18 cellular contexts compared by ENCODE assay signal in the genomic region with DNA sequence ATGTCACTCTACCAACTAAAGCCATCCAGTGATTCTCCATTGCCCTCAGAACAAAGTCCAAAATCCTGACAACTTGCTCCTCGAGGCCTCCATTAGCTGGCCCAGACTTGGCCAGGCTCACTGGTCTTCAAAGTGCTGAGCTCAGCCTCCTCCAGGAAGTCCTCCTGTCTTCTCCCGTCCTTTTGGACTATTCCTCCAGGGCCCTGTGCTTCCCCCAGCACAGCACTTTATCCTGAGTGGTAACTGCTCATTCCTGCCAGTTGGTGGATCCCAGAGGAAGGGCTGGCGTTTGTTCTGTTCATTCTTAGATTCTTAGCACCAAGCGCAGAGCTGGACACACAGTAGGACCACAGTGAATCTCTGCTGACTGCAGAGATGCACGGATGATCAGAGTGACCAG.
DNase-seq lines count a peak whose midpoint lies in the region; ATAC-seq, FAIRE-seq and TF ChIP-seq lines count a peak whose summit lies in the region.
"Had no signal": no experiment of that assay in that cellular context is flagged by ENCODE, and none has a peak within 500 bp of the region (broad histone marks: within the 10 kb centered on the region; RNA-seq: fewer than 3 reads in every experiment).

No MANE protein-coding gene starts in this region.

- FAIRE-seq in H1 (lab: Jason Lieb, UNC), result no peak

- TF ChIP-seq EP300 in H1 (IDR thresholded peaks at IDR 0.05; ENCODE audit: borderline replicate concordance in 1 of 2, low read depth in 2 of 2, low read length in 2 of 2), result no peak

- no peaks in the 10 kb centered on the region for H3K9me3 Mint-ChIP-seq in stimulated activated effector memory CD8-positive, alpha-beta T cell treated with anti-CD3 and anti-CD28 coated beads, Interleukin-12 subunit alpha, Interleukin-12 subunit beta, amount 100 ng/mL, for 72 hours
- H3K9me3 Mint-ChIP-seq: activated naive CD8-positive, alpha-beta T cell treated with anti-CD3 and anti-CD28 coated beads, Interleukin-2, amount 10 ng/mL, durations not matched to agents 7 days and 5 days; activated T-cell treated with anti-CD3 and anti-CD28 coated beads, Interleukin-2, amount 50 U/mL, for 24 hours had no signal

- POLR2A ChIA-PET in AG04449 (lab: Yijun Ruan, JAX) (no interaction called here), H1 (lab: Charles Lee; ENCODE audit: partially characterized antibody) (interaction anchor here (1.0 to 1.1 kb wide), 2 partner anchors 21 to 190 kb away, joined by 3 read pairs; no protein-coding TSS in a partner anchor)

- H3K4me3 Mint-ChIP-seq in stimulated activated effector memory CD8-positive, alpha-beta T cell treated with anti-CD3 and anti-CD28 coated beads, Interleukin-12 subunit alpha, Interleukin-12 subunit beta, amount 100 ng/mL, for 72 hours, result no peak overlapping the region
- H3K4me3 Mint-ChIP-seq: activated naive CD8-positive, alpha-beta T cell treated with anti-CD3 and anti-CD28 coated beads, Interleukin-2, amount 10 ng/mL, durations not matched to agents 7 days and 5 days; activated T-cell treated with anti-CD3 and anti-CD28 coated beads, Interleukin-2, amount 50 U/mL, for 24 hours; naive thymus-derived CD4-positive, alpha-beta T cell had no signal

- no peak overlapping the region for H3K27ac ChIP-seq in H1 (ENCODE audit: low read depth, low read length)
- H3K27ac ChIP-seq in mesendoderm (ENCODE audit: low read depth, low read length), result no peak overlapping the region
- H3K27ac ChIP-seq: epithelial cell of prostate had no signal

- no peak overlapping the region for H4K91ac ChIP-seq in H1 (replicated peaks; ENCODE audit: insufficient read length, low read length)

- no peak overlapping the region for H3K56ac ChIP-seq in H1 (replicated peaks; ENCODE audit: insufficient read length, low read depth, low read length)
- no peak overlapping the region for H3K56ac ChIP-seq in mesendoderm (ENCODE audit: low read length)

- H3K23me2 ChIP-seq in H1 (ENCODE audit: low read depth, low read length), result no peaks in the 10 kb centered on the region

- no peaks in the 10 kb centered on the region for H3K79me1 ChIP-seq in H1 (ENCODE audit: low read depth, low read length)
- no peaks in the 10 kb centered on the region for H3K79me1 ChIP-seq in mesendoderm (ENCODE audit: low read length)

- TF ChIP-seq POLR2A in H1 (IDR thresholded peaks at IDR 0.05; ENCODE audit: control extremely low read depth in 1 of 2, low read depth in 2 of 2, low read length in 2 of 2), result no peak

- H3K9me3 ChIP-seq in NT2/D1 (ENCODE audit: insufficient read depth, low read length) (0 out of 2 replicates have a peak, but pooled peaks cover 3% of the 10 kb centered on the region), H1 (ENCODE audit: insufficient read depth in 2 of 2, low read depth in 1 of 2, low read length in 1 of 2) (no peaks in the 10 kb centered on the region)
- H3K9me3 ChIP-seq: HAP-1 had no signal

- H4K5ac ChIP-seq in H1 (ENCODE audit: insufficient read length, low read depth, low read length), result no peak overlapping the region
- H4K5ac ChIP-seq in mesendoderm (ENCODE audit: low read length), result no peak overlapping the region

- H3K4me2 ChIP-seq in H1 (ENCODE audit: insufficient read depth in 1 of 2, low read depth in 2 of 2, low read length in 2 of 2) (no peak overlapping the region), mesendoderm (ENCODE audit: low read length) (no peak overlapping the region)

- CTCF ChIA-PET in AG04449 (lab: Yijun Ruan, JAX), result interaction anchor here (1.0 to 1.2 kb wide), 2 partner anchors 20 to 172 kb away, joined by 4 read pairs; no protein-coding TSS in a partner anchor
- CTCF ChIA-PET in H1 (lab: Charles Lee; ENCODE audit: partially characterized antibody), result interaction anchor here (0.7 to 4.1 kb wide), 50 partner anchors 9 to 828 kb away, joined by 3 to 21 read pairs (median 4); no protein-coding TSS in a partner anchor

- H3K79me2 ChIP-seq in H1 (ENCODE audit: control insufficient read depth in 1 of 2, insufficient read depth in 2 of 2, low read length in 2 of 2) (no peaks in the 10 kb centered on the region), mesendoderm (ENCODE audit: control insufficient read depth, insufficient read depth, low read length) (no peaks in the 10 kb centered on the region)

- 70% methylated on average over 5 of the region's 5 CpGs; no CpG with 5 or more reads in 1 of the 2 experiments for WGBS in H1 (ENCODE audit: extremely low coverage in 1 of 2, insufficient coverage in 1 of 2, insufficient read length in 1 of 2, insufficient replicate concordance in 2 of 2, low coverage in 1 of 2, low lambda C conversion rate in 2 of 2, missing lambda C conversion rate in 1 of 2), 2 experiments
- no CpG with 5 or more reads among the region's 5 CpGs for WGBS in mesendoderm (ENCODE audit: extremely low coverage, insufficient coverage, low lambda C conversion rate)

- H2AFZ ChIP-seq in H1 (ENCODE audit: low read length), result no peak overlapping the region

- ATAC-seq in stimulated activated effector memory CD8-positive, alpha-beta T cell treated with anti-CD3 and anti-CD28 coated beads, Interleukin-12 subunit alpha, Interleukin-12 subunit beta, amount 100 ng/mL, for 72 hours, result no peak
- no peak for ATAC-seq in GM18519 (IDR thresholded peaks at IDR 0.05; ENCODE audit: low FRiP score, unreplicated experiment)
- ATAC-seq: naive thymus-derived CD4-positive, alpha-beta T cell had no signal

- DNase-seq in AG04449 (ENCODE audit: low read depth, low spot score) (no peak), NT2/D1 (ENCODE audit: low read depth, low spot score) (peak; percentile 39), H1 (ENCODE audit: low read depth in 1 of 2, low spot score in 2 of 2) (peak in 1 of 2 experiments; percentile 45), mesendoderm (peak; percentile 59), superior temporal gyrus (ENCODE audit: extremely low spot score) (no peak), COR-L47 (lab: John Stamatoyannopoulos, UW) (no peak)
- no peak for DNase-seq in stimulated activated effector memory CD8-positive, alpha-beta T cell treated with anti-CD3 and anti-CD28 coated beads, Interleukin-12 subunit alpha, Interleukin-12 subunit beta, amount 100 ng/mL, for 72 hours (ENCODE audit: low spot score in 2 of 2)
- DNase-seq: activated CD4-positive, alpha-beta T cell treated with anti-CD3 and anti-CD28 coated beads, Interleukin-2, amount 50 U/mL, for 1 hour; activated naive CD8-positive, alpha-beta T cell treated with anti-CD3 and anti-CD28 coated beads, Interleukin-2, amount 10 ng/mL, durations not matched to agents 7 days and 5 days; activated T-cell treated with anti-CD3 and anti-CD28 coated beads, Interleukin-2, amount 50 U/mL, for 24 hours; DND-41; naive thymus-derived CD4-positive, alpha-beta T cell; retina; SIG-M5; stimulated activated CD4-positive, alpha-beta T cell treated with anti-CD3 and anti-CD28 coated beads, Interleukin-2, amount 100 ng/mL, for 48 hours had no signal

- H3K4me3 ChIP-seq in AG04449 (ENCODE audit: low read depth, low read length) (no peak overlapping the region), NT2/D1 (ENCODE audit: insufficient read length, low read depth) (no peak overlapping the region), H1 (ENCODE audit: extremely low read depth in 1 of 4, insufficient read depth in 2 of 4, low read depth in 3 of 4, low read length in 4 of 4) (no peak overlapping the region), mesendoderm (ENCODE audit: low read length) (no peak overlapping the region)
- H3K4me3 ChIP-seq: HAP-1 had no signal

- no peak overlapping the region for H2BK12ac ChIP-seq in H1 (ENCODE audit: low read depth, low read length)

- H3K9ac ChIP-seq in NT2/D1 (ENCODE audit: insufficient read length, low read depth) (no peak overlapping the region), H1 (replicated peaks in 1 of 4; ENCODE audit: extremely low read depth in 1 of 4, low read depth in 3 of 4, low read length in 3 of 4) (no peak overlapping the region), mesendoderm (ENCODE audit: low read length) (no peak overlapping the region)

- H3K4me1 Mint-ChIP-seq in stimulated activated effector memory CD8-positive, alpha-beta T cell treated with anti-CD3 and anti-CD28 coated beads, Interleukin-12 subunit alpha, Interleukin-12 subunit beta, amount 100 ng/mL, for 72 hours, result no peaks in the 10 kb centered on the region
- H3K4me1 Mint-ChIP-seq: activated naive CD8-positive, alpha-beta T cell treated with anti-CD3 and anti-CD28 coated beads, Interleukin-2, amount 10 ng/mL, durations not matched to agents 7 days and 5 days had no signal

- no peak overlapping the region for H3K14ac ChIP-seq in H1 (ENCODE audit: insufficient read length)

- no peak overlapping the region for H2BK5ac ChIP-seq in H1 (ENCODE audit: low read depth, low read length)
- H2BK5ac ChIP-seq in mesendoderm (ENCODE audit: low read length), result no peak overlapping the region

- H3K36me3 Mint-ChIP-seq in stimulated activated effector memory CD8-positive, alpha-beta T cell treated with anti-CD3 and anti-CD28 coated beads, Interleukin-12 subunit alpha, Interleukin-12 subunit beta, amount 100 ng/mL, for 72 hours, result no peaks in the 10 kb centered on the region
- H3K36me3 Mint-ChIP-seq: activated naive CD8-positive, alpha-beta T cell treated with anti-CD3 and anti-CD28 coated beads, Interleukin-2, amount 10 ng/mL, durations not matched to agents 7 days and 5 days; naive thymus-derived CD4-positive, alpha-beta T cell had no signal

- H3K4ac ChIP-seq in H1 (replicated peaks; ENCODE audit: insufficient read length, low read depth, low read length) (no peak overlapping the region), mesendoderm (ENCODE audit: low read depth, low read length) (no peak overlapping the region)

- TF ChIP-seq CTCF in AG04449 (IDR thresholded peaks at IDR 0.05; ENCODE audit: insufficient read depth, low read length, missing control alignments) (peak; percentile 8), H1 (IDR thresholded peaks at IDR 0.05; ENCODE audit: control extremely low read depth in 1 of 3, insufficient read depth in 1 of 3, low read depth in 1 of 3, low read length in 3 of 3) (peak; percentile 12 to 57 (median 25); a peak in 3 of 4 replicates)

- H2BK20ac ChIP-seq in H1 (ENCODE audit: low read length), result no peak overlapping the region

- H2AK5ac ChIP-seq in H1 (ENCODE audit: low read depth, low read length), result no peak overlapping the region
- no peak overlapping the region for H2AK5ac ChIP-seq in mesendoderm (ENCODE audit: low read length)

- H4K8ac ChIP-seq in H1 (ENCODE audit: extremely low read depth, insufficient read depth, low read length) (no peak overlapping the region), mesendoderm (ENCODE audit: low read depth, low read length) (no peak overlapping the region)

- H3K23ac ChIP-seq in H1 (ENCODE audit: insufficient read length) (no peak overlapping the region), mesendoderm (ENCODE audit: low read length) (no peak overlapping the region)

- H3K36me3 ChIP-seq in NT2/D1 (ENCODE audit: insufficient read depth, insufficient read length, low read length) (no peaks in the 10 kb centered on the region), H1 (ENCODE audit: control insufficient read depth in 2 of 4, insufficient read depth in 4 of 4, low read length in 3 of 4) (no peaks in the 10 kb centered on the region), mesendoderm (ENCODE audit: control insufficient read depth, insufficient read depth, low read length) (no peaks in the 10 kb centered on the region)
- H3K36me3 ChIP-seq: HAP-1 had no signal

- H3K27ac Mint-ChIP-seq in stimulated activated effector memory CD8-positive, alpha-beta T cell treated with anti-CD3 and anti-CD28 coated beads, Interleukin-12 subunit alpha, Interleukin-12 subunit beta, amount 100 ng/mL, for 72 hours, result no peak overlapping the region
- H3K27ac Mint-ChIP-seq: activated naive CD8-positive, alpha-beta T cell treated with anti-CD3 and anti-CD28 coated beads, Interleukin-2, amount 10 ng/mL, durations not matched to agents 7 days and 5 days; activated T-cell treated with anti-CD3 and anti-CD28 coated beads, Interleukin-2, amount 50 U/mL, for 24 hours; naive thymus-derived CD4-positive, alpha-beta T cell had no signal

- H3K18ac ChIP-seq in H1 (ENCODE audit: extremely low read depth, low read length), result no peak overlapping the region
- H3K18ac ChIP-seq in mesendoderm (ENCODE audit: low read length), result no peak overlapping the region

- H2BK120ac ChIP-seq in H1 (replicated peaks; ENCODE audit: low read depth, low read length), result no peak overlapping the region
- no peak overlapping the region for H2BK120ac ChIP-seq in mesendoderm (ENCODE audit: low read depth, low read length)

- H2BK15ac ChIP-seq in H1 (ENCODE audit: low read length) (no peak overlapping the region), mesendoderm (replicated peaks; ENCODE audit: low read depth) (no peak overlapping the region)

- peak; percentile 19 to 29; a peak in 2 of 4 replicates for TF ChIP-seq RAD21 in H1 (IDR thresholded peaks at IDR 0.05 in 1 of 2, conservative IDR thresholded peaks at IDR 0.05 in 1 of 2; ENCODE audit: low read depth in 2 of 2, low read length in 2 of 2)

- no peaks in the 10 kb centered on the region for H4K20me1 ChIP-seq in H1 (replicated peaks in 1 of 2; ENCODE audit: control insufficient read depth in 1 of 2, insufficient read depth in 2 of 2, low read length in 2 of 2)

- peaks cover 16% of the 10 kb centered on the region for H3K4me1 ChIP-seq in NT2/D1 (ENCODE audit: insufficient read depth, insufficient read length)
- H3K4me1 ChIP-seq in H1 (replicated peaks in 1 of 4; ENCODE audit: control insufficient read depth in 3 of 4, insufficient read depth in 4 of 4, low read length in 3 of 4), result peaks cover 0 to 5% (median 0%) of the 10 kb centered on the region in 4 experiments; a peak in 2 of 7 replicates
- H3K4me1 ChIP-seq in mesendoderm (ENCODE audit: control insufficient read depth, low read depth, low read length), result no peaks in the 10 kb centered on the region
- H3K4me1 ChIP-seq: HAP-1 had no signal

- no peaks in the 10 kb centered on the region for H3K27me3 ChIP-seq in NT2/D1 (ENCODE audit: insufficient read depth, insufficient read length)
- no peaks in the 10 kb centered on the region for H3K27me3 ChIP-seq in H1 (replicated peaks in 1 of 4; ENCODE audit: control insufficient read depth in 3 of 4, extremely low read depth in 1 of 4, insufficient read depth in 3 of 4, low read length in 3 of 4)
- H3K27me3 ChIP-seq in mesendoderm (ENCODE audit: insufficient read depth, low read length, poor library complexity), result no peaks in the 10 kb centered on the region

Comparison
In these comparisons a context has a peak if more than half of its experiments do, and no peak if none do; other contexts are left out.
1. DNase-seq: peak in NT2/D1 (single experiment) and mesendoderm (single experiment); none in AG04449 (single experiment), superior temporal gyrus (single experiment), stimulated activated effector memory CD8-positive, alpha-beta T cell treated with anti-CD3 and anti-CD28 coated beads, Interleukin-12 subunit alpha, Interleukin-12 subunit beta, amount 100 ng/mL, for 72 hours (0 of 2) and COR-L47 (single experiment).